Comparison of ENCODE assay signal across 8 cellular contexts in the genomic region with DNA sequence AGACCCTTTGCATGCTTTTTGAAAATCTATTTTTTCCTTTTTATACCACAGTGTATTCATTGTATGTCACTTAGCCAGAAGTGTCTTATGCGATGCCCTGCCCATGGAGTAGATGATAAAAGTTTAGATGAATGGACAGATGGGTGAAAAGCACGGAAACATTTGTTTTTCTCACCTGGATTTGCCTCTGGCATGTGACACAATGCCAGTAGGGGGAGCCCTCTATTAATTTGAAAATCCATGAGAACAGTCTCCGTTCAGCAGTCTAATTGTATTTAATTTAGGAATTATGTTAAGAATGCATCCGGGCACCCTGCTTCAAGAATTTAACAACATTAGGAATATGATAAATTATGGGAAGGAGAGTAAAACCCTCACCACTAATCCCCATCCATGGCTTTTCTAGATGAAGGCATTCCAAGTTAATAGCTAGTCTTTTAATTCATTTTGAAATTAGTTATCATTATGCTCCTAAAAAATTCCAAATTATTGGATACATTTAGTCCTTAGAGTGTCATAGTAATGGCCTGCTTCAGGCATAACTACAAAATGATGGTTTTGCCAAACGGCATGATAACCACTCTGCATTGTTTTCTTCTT. TPM values are rescaled to one million over a fixed set of nuclear protein-coding genes. Genes with fewer than 3 reads are reported as not detected.
DNase-seq lines count a peak whose midpoint lies in the region; ATAC-seq, FAIRE-seq and TF ChIP-seq lines count a peak whose summit lies in the region.

No MANE protein-coding gene starts in this region.

- no peaks in the 10 kb centered on the region for H3K9me3 Mint-ChIP-seq in HFFc6
- no peaks in the 10 kb centered on the region for H3K9me3 Mint-ChIP-seq in activated T-cell treated with anti-CD3 and anti-CD28 coated beads, Interleukin-2, amount 50 U/mL, for 24 hours

- no peak overlapping the region for H3K4me3 ChIP-seq in keratinocyte (ENCODE audit: control insufficient read depth in 2 of 3, extremely low read depth in 1 of 3, insufficient read depth in 2 of 3, low read depth in 1 of 3, low read length in 3 of 3)

- no peaks in the 10 kb centered on the region for H3K36me3 Mint-ChIP-seq in HFFc6 (ENCODE audit: low read depth)
- H3K36me3 Mint-ChIP-seq in activated T-cell treated with anti-CD3 and anti-CD28 coated beads, Interleukin-2, amount 50 U/mL, for 24 hours (ENCODE audit: low read depth), result peaks cover 32% of the 10 kb centered on the region

- no peaks in the 10 kb centered on the region for H3K9me1 ChIP-seq in keratinocyte (ENCODE audit: control insufficient read depth, extremely low read depth, insufficient read depth, low read length)

- H3K27ac Mint-ChIP-seq in HFFc6, result no peak overlapping the region
- H3K27ac Mint-ChIP-seq in activated T-cell treated with anti-CD3 and anti-CD28 coated beads, Interleukin-2, amount 50 U/mL, for 24 hours, result no peak overlapping the region

- ATAC-seq in HG03097 (IDR thresholded peaks at IDR 0.05; ENCODE audit: low FRiP score, unreplicated experiment) (no peak), HG02981 (IDR thresholded peaks at IDR 0.05; ENCODE audit: unreplicated experiment) (no peak)

- H3K4me3 Mint-ChIP-seq in HFFc6, result no peak overlapping the region
- H3K4me3 Mint-ChIP-seq in activated T-cell treated with anti-CD3 and anti-CD28 coated beads, Interleukin-2, amount 50 U/mL, for 24 hours, result no peak overlapping the region

- H3K4me2 ChIP-seq in keratinocyte (ENCODE audit: control insufficient read depth, extremely low read depth, insufficient read depth, low read depth, low read length), result no peak overlapping the region

- TF ChIP-seq CTCF in D721Med (IDR thresholded peaks at IDR 0.05; ENCODE audit: insufficient read depth, missing control alignments) (peak; percentile 82), HFFc6 (IDR thresholded peaks at IDR 0.05) (peak; percentile 90), VCaP (conservative IDR thresholded peaks at IDR 0.05) (peak; percentile 88), keratinocyte (optimal IDR thresholded peaks at IDR 0.05 in 1 of 3, IDR thresholded peaks at IDR 0.05 in 1 of 3, conservative IDR thresholded peaks at IDR 0.05 in 1 of 3; ENCODE audit: extremely low read depth in 1 of 3, insufficient read depth in 2 of 3, low read length in 3 of 3) (peak; percentile 56 to 68 (median 63))

- H3K4me1 Mint-ChIP-seq in HFFc6 (ENCODE audit: low read depth), result peaks cover 11% of the 10 kb centered on the region
- peaks cover 6% of the 10 kb centered on the region for H3K4me1 Mint-ChIP-seq in activated T-cell treated with anti-CD3 and anti-CD28 coated beads, Interleukin-2, amount 50 U/mL, for 24 hours (ENCODE audit: low read depth)

- H3K27me3 Mint-ChIP-seq in HFFc6 (ENCODE audit: insufficient read depth), result peaks cover 1% of the 10 kb centered on the region; the same call in 1 of the 2 replicates
- no peaks in the 10 kb centered on the region for H3K27me3 Mint-ChIP-seq in activated T-cell treated with anti-CD3 and anti-CD28 coated beads, Interleukin-2, amount 50 U/mL, for 24 hours

- dilution Hi-C loops in keratinocyte (cut with MboI; ENCODE audit: extremely low pct_ligation_motif_present, low sequenced_read_pairs), result no loop called here

- DNase-seq in D721Med (ENCODE audit: insufficient read length, low spot score) (no peak), HFFc6 (peak; percentile 34), keratinocyte (ENCODE audit: low read depth, low spot score) (no peak), COLO668 (lab: John Stamatoyannopoulos, UW; ENCODE audit: unreplicated experiment) (no peak)
- DNase-seq in activated T-cell treated with anti-CD3 and anti-CD28 coated beads, Interleukin-2, amount 50 U/mL, for 24 hours, result no peak

- H3K9ac ChIP-seq in keratinocyte (ENCODE audit: control insufficient read depth, extremely low read depth, insufficient read depth, low read length), result no peak overlapping the region

- peaks cover 5% of the 10 kb centered on the region in 2 experiments for H3K36me3 ChIP-seq in keratinocyte (ENCODE audit: control insufficient read depth in 2 of 2, extremely low read depth in 1 of 2, insufficient read depth in 2 of 2, low read length in 2 of 2)

- no peak overlapping the region for H2AFZ ChIP-seq in keratinocyte (ENCODE audit: control insufficient read depth, low read length)

- no peak overlapping the region for H3K27ac ChIP-seq in VCaP
- H3K27ac ChIP-seq in keratinocyte (ENCODE audit: control insufficient read depth, insufficient read depth, low read length), result no peak overlapping the region

- H3K79me2 ChIP-seq in keratinocyte (ENCODE audit: control insufficient read depth, insufficient read depth, low read length), result peaks cover 11% of the 10 kb centered on the region

- H4K20me1 ChIP-seq in keratinocyte (ENCODE audit: control insufficient read depth, extremely low read depth, insufficient read depth, low read length), result no peaks in the 10 kb centered on the region

- no peaks in the 10 kb centered on the region for H3K9me3 ChIP-seq in keratinocyte (ENCODE audit: control insufficient read depth, low read depth, low read length)

- H3K27me3 ChIP-seq in keratinocyte (ENCODE audit: control insufficient read depth, extremely low read depth, insufficient read depth, low read length), result no peaks in the 10 kb centered on the region

- H3K4me1 ChIP-seq in keratinocyte (ENCODE audit: control insufficient read depth, extremely low read depth, insufficient read depth, low read length), result peaks cover 6% of the 10 kb centered on the region

- no peak for FAIRE-seq in D721Med (lab: Jason Lieb, UNC)
- FAIRE-seq in keratinocyte (lab: Jason Lieb, UNC), result no peak

RNA-seq across cellular contexts. Expression of gene ALKBH3, which starts 55.3 kb away (rescaled TPM):
- total RNA-seq in HFFc6 (2021; fragmentation: NEBNext Ultra II Directional; extraction: Animal tissue kit (Norgen Biotek cat#: 25700)), result 10 to 100 TPM; 24.0 to 35.9 (median 31.5) TPM
- 34.4 to 49.9 TPM (median 42.4 TPM) in 3 replicates for polyA plus RNA-seq in keratinocyte
- 60.5 TPM for polyA plus RNA-seq in keratinocyte (2011; ENCODE audit: low read depth)
- polyA plus RNA-seq in keratinocyte (2011; cell fraction: cytosol; rRNA removed), result 36.8 and 64.8 TPM in 2 replicates
- polyA plus RNA-seq in keratinocyte (2011; cell fraction: nucleus; rRNA removed), result 30.2 and 32.5 TPM in 2 replicates
- 31.4 and 34.8 TPM in 2 replicates for polyA plus RNA-seq in keratinocyte (2012; ENCODE audit: low replicate concordance)
- polyA minus RNA-seq in keratinocyte, result 22.1 to 42.3 TPM (median 28.4 TPM) in 3 replicates
- polyA minus RNA-seq in keratinocyte (2011; cell fraction: cytosol; rRNA and poly(A)+ RNA removed), result 15.5 TPM
- polyA minus RNA-seq in keratinocyte (2011; cell fraction: nucleus; rRNA and poly(A)+ RNA removed), result 8.5 and 13.5 TPM in 2 replicates
